In genomic region chr1:9874959-9875635, GRCh38 we compare ENCODE assay signal across 8 cellular contexts. TPM values are rescaled to one million over a fixed set of nuclear protein-coding genes. Genes with fewer than 3 reads are reported as not detected.
DNase-seq lines count a peak whose midpoint lies in the region; ATAC-seq and TF ChIP-seq lines count a peak whose summit lies in the region.

No MANE protein-coding gene starts in this region.

- peak; percentile 91 to 93 for ATAC-seq in activated T-cell treated with anti-CD3 and anti-CD28 coated beads, Interleukin-2, amount 50 U/mL, for 72 hours (replicated peaks in 1 of 2)
- ATAC-seq in natural killer cell treated with Interleukin-12 subunit alpha and Interleukin-12 subunit beta and Interleukin-15 and Interleukin-18, amount 100 ng/mL, for 72 hours = peak; percentile 82 to 86
- ATAC-seq in GM21723 (IDR thresholded peaks at IDR 0.05; ENCODE audit: unreplicated experiment) = no peak

- no peak overlapping the region for H3K4me3 ChIP-seq in PC-9

- H3K79me2 ChIP-seq in PC-9 (ENCODE audit: low read depth) = no peaks in the 10 kb centered on the region

- H3K4me3 Mint-ChIP-seq in activated T-cell treated with anti-CD3 and anti-CD28 coated beads, Interleukin-2, amount 50 U/mL, for 72 hours = peak overlapping the region in 1 of 2 donors; percentile 39
- H3K4me3 Mint-ChIP-seq in natural killer cell treated with Interleukin-12 subunit alpha and Interleukin-12 subunit beta and Interleukin-15 and Interleukin-18, amount 100 ng/mL, for 72 hours = no peak overlapping the region

- H3K27ac Mint-ChIP-seq in activated T-cell treated with anti-CD3 and anti-CD28 coated beads, Interleukin-2, amount 50 U/mL, for 72 hours = no peak overlapping the region
- peak overlapping the region in 1 of 2 donors; percentile 71 for H3K27ac Mint-ChIP-seq in natural killer cell treated with Interleukin-12 subunit alpha and Interleukin-12 subunit beta and Interleukin-15 and Interleukin-18, amount 100 ng/mL, for 72 hours

- no peaks in the 10 kb centered on the region for H3K36me3 ChIP-seq in PC-9 (ENCODE audit: low read depth)

- H3K36me3 Mint-ChIP-seq in activated T-cell treated with anti-CD3 and anti-CD28 coated beads, Interleukin-2, amount 50 U/mL, for 72 hours (ENCODE audit: insufficient read depth in 2 of 2) = no peaks in the 10 kb centered on the region
- no peaks in the 10 kb centered on the region for H3K36me3 Mint-ChIP-seq in natural killer cell treated with Interleukin-12 subunit alpha and Interleukin-12 subunit beta and Interleukin-15 and Interleukin-18, amount 100 ng/mL, for 72 hours

- H3K4me2 ChIP-seq in PC-9 = no peak overlapping the region

- no peaks in the 10 kb centered on the region for H3K9me3 Mint-ChIP-seq in activated T-cell treated with anti-CD3 and anti-CD28 coated beads, Interleukin-2, amount 50 U/mL, for 72 hours
- H3K9me3 Mint-ChIP-seq in natural killer cell treated with Interleukin-12 subunit alpha and Interleukin-12 subunit beta and Interleukin-15 and Interleukin-18, amount 100 ng/mL, for 72 hours = no peaks in the 10 kb centered on the region

- H3K27ac ChIP-seq in PC-9 = no peak overlapping the region

- H2AFZ ChIP-seq in PC-9 = no peak overlapping the region

- intact Hi-C loops in PC-9 (cut with micrococcal nuclease; ENCODE audit: unreplicated experiment) = loop anchor here (1.0 kb wide), 1 partner anchor 39 kb away; no protein-coding TSS in a partner anchor

- peak; percentile 90 for TF ChIP-seq CTCF in PC-9 (conservative IDR thresholded peaks at IDR 0.05)

- no peaks in the 10 kb centered on the region for H3K27me3 Mint-ChIP-seq in activated T-cell treated with anti-CD3 and anti-CD28 coated beads, Interleukin-2, amount 50 U/mL, for 72 hours (ENCODE audit: low read depth)
- no peaks in the 10 kb centered on the region for H3K27me3 Mint-ChIP-seq in natural killer cell treated with Interleukin-12 subunit alpha and Interleukin-12 subunit beta and Interleukin-15 and Interleukin-18, amount 100 ng/mL, for 72 hours

- H3K4me1 Mint-ChIP-seq in activated T-cell treated with anti-CD3 and anti-CD28 coated beads, Interleukin-2, amount 50 U/mL, for 72 hours (ENCODE audit: low read depth) = peaks cover 7% of the 10 kb centered on the region
- peaks cover 9 to 16% of the 10 kb centered on the region in 2 donors for H3K4me1 Mint-ChIP-seq in natural killer cell treated with Interleukin-12 subunit alpha and Interleukin-12 subunit beta and Interleukin-15 and Interleukin-18, amount 100 ng/mL, for 72 hours (ENCODE audit: low read depth in 2 of 2)

- peak; percentile 78 for DNase-seq in ELR (ENCODE audit: low read depth)
- peak; percentile 99 for DNase-seq in HuH-7 (ENCODE audit: low spot score)
- peak; percentile 43 to 65 for DNase-seq in PC-9
- DNase-seq in activated T-cell treated with anti-CD3 and anti-CD28 coated beads, Interleukin-2, amount 50 U/mL, for 72 hours = peak; percentile 74 to 79
- DNase-seq in fibroblast of peridontal ligament (ENCODE audit: extremely low read depth) = peak; percentile 74
- peak; percentile 73 for DNase-seq in natural killer cell treated with Interleukin-12 subunit alpha and Interleukin-12 subunit beta and Interleukin-15 and Interleukin-18, amount 100 ng/mL, for 72 hours (ENCODE audit: low spot score)
- DNase-seq in stimulated activated naive CD4-positive, alpha-beta T cell treated with Interleukin-2 at 50 U/mL for 16 hours (lab: John Stamatoyannopoulos, UW) = peak; percentile 67

- CTCF ChIA-PET in PC-9 (lab: Charles Lee) = interaction anchor here (0.6 to 2.3 kb wide), 3 partner anchors 12 to 159 kb away, joined by 3 to 6 read pairs (median 3); no protein-coding TSS in a partner anchor

- H3K9me2 ChIP-seq in PC-9 (ENCODE audit: insufficient read depth) = no peaks in the 10 kb centered on the region

- no peaks in the 10 kb centered on the region for H3K9me3 ChIP-seq in PC-9 (ENCODE audit: insufficient read depth, low read depth)

- H3F3A ChIP-seq in PC-9 (ENCODE audit: insufficient read depth, low read depth) = peaks cover 16% of the 10 kb centered on the region

- no TSS peak for BruUV-seq in PC-9 (replicated peaks; lab: Mats Ljungman, UMichigan)

- H3K27me3 ChIP-seq in PC-9 (ENCODE audit: insufficient read depth, low read depth) = no peaks in the 10 kb centered on the region

- peaks cover 14% of the 10 kb centered on the region for H3K4me1 ChIP-seq in PC-9 (replicated peaks; ENCODE audit: insufficient read depth)

- POLR2A ChIA-PET in PC-9 (lab: Charles Lee; ENCODE audit: unreplicated experiment) = interaction anchor here (0.6 kb wide), 1 partner anchor 39 kb away, joined by 3 read pairs; no protein-coding TSS in a partner anchor

- H4K20me1 ChIP-seq in PC-9 (ENCODE audit: insufficient read depth) = no peaks in the 10 kb centered on the region

RNA-seq across cellular contexts. Expression of gene CTNNBIP1, which starts 35.0 kb away (rescaled TPM):
- total RNA-seq in PC-9 (2021) = 58.9 and 70.5 TPM in 2 replicates
- total RNA-seq in activated T-cell treated with anti-CD3 and anti-CD28 coated beads, Interleukin-2, amount 50 U/mL, for 72 hours = 10 to 100 TPM; 16.3 to 21.6 TPM
- total RNA-seq in natural killer cell treated with Interleukin-12 subunit alpha and Interleukin-12 subunit beta and Interleukin-15 and Interleukin-18, amount 100 ng/mL, for 72 hours = 10 to 100 TPM; 12.5 to 18.7 TPM

RNA-seq across cellular contexts. Expression of gene CLSTN1, which starts 51.3 kb away (rescaled TPM):
- total RNA-seq in PC-9 (2021) = 138 and 140 TPM in 2 replicates
- 10 to 100 TPM; 31.7 to 34.1 TPM for total RNA-seq in activated T-cell treated with anti-CD3 and anti-CD28 coated beads, Interleukin-2, amount 50 U/mL, for 72 hours
- 10 to 100 TPM; 57.3 to 66.4 TPM for total RNA-seq in natural killer cell treated with Interleukin-12 subunit alpha and Interleukin-12 subunit beta and Interleukin-15 and Interleukin-18, amount 100 ng/mL, for 72 hours
